In the genomic region with DNA sequence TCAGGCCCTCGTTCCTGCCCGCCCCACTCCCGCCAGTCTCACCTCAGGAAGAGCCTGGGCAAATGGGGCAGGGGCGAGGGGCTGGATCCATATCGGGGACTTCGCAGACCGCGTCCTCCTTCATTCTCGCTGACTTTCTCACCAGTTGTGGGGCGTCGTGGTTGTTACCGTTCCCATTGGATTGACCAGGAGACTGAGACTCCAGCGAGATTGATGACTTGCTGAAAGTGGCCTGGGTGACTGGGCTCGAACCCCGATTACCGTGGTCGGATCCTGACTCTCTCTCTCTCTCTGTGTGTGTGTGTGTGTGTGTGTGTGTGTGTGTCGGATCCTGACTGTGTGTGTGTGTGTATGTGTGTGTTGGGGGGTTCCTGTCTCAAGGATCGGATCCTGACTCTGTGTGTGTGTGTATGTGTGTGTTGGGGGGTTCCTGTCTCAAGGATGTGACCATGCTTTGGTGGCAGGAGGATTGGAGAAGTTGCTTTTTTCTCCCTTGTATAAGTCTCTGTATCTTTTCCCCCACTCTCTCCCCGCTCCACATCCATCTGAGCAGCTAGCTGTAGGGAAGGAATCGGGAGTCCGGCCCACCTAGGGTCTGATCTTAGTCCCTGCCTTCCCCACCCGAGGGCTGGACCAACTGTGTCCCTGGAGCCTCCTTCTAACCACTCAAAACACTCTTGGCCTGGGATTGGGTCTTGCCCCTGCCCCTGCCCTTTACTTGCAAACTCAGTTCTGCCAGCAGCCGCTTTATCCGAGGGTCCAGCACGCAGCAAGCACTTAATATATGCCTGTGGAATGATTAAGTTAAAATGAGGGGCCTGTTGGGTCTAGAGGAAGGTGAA, we compare ENCODE assay signal across 8 cellular contexts. TPM values are rescaled to one million over a fixed set of nuclear protein-coding genes. Genes with fewer than 3 reads are reported as not detected.
DNase-seq lines count a peak whose midpoint lies in the region; ATAC-seq and TF ChIP-seq lines count a peak whose summit lies in the region.

No MANE protein-coding gene starts in this region.

- peaks cover 47 to 52% (median 49%) of the 10 kb centered on the region in 3 donors for H3K4me1 Mint-ChIP-seq in IgD-negative memory B cell

- H3F3A ChIP-seq in smooth muscle cell (ENCODE audit: low read depth) = no peaks in the 10 kb centered on the region

- H3K36me3 ChIP-seq in smooth muscle cell (ENCODE audit: low read depth) = no peaks in the 10 kb centered on the region

- no peak for TF ChIP-seq CTCF in smooth muscle cell (IDR thresholded peaks at IDR 0.05; ENCODE audit: borderline replicate concordance, insufficient read depth, poor library complexity, severe bottlenecking)

- H3K4me3 ChIP-seq in iPS-11a (ENCODE audit: low read depth, low read length) = peak overlapping the region; percentile 90
- H3K4me3 ChIP-seq in smooth muscle cell = peak overlapping the region; percentile 87

- no peaks in the 10 kb centered on the region for H3K27me3 Mint-ChIP-seq in IgD-negative memory B cell

- 3 to 24% (median 4%) methylated on average over 25 to 26 of the region's 26 CpGs for WGBS in adipose tissue, 3 donors
- WGBS in smooth muscle cell (ENCODE audit: low lambda C conversion rate) = 9% methylated on average over 22 of the region's 26 CpGs

- DNase-seq in Caki2 (ENCODE audit: low read depth) (peak; percentile 29), smooth muscle cell (lab: John Stamatoyannopoulos, UW; ENCODE audit: unreplicated experiment) (no peak), NCI-H226 (no peak), GDM1 (lab: John Stamatoyannopoulos, UW) (no peak)

- no peaks in the 10 kb centered on the region for H3K9me3 Mint-ChIP-seq in IgD-negative memory B cell

- H3K4me1 ChIP-seq in smooth muscle cell (ENCODE audit: low read depth) = peaks cover 37% of the 10 kb centered on the region

- H3K79me2 ChIP-seq in smooth muscle cell (ENCODE audit: low read depth) = peaks cover 57% of the 10 kb centered on the region

- in situ Hi-C loops in Caki2 (cut with HindIII; ENCODE audit: low pct_unique_long_range_greater_than_20kb, low sequenced_read_pairs) = no loop called here

- no peaks in the 10 kb centered on the region for H3K9me3 ChIP-seq in smooth muscle cell (replicated peaks; ENCODE audit: low read depth)

- H3K4me2 ChIP-seq in smooth muscle cell = peak overlapping the region; percentile 96

- H3K36me3 Mint-ChIP-seq in IgD-negative memory B cell = no peaks in the 10 kb centered on the region

- H3K9ac ChIP-seq in smooth muscle cell (ENCODE audit: low read depth) = peak overlapping the region; percentile 87

- H3K27ac Mint-ChIP-seq in IgD-negative memory B cell = peak overlapping the region; percentile 49 to 98 (median 94)

- peak overlapping the region; percentile 79 for H3K27ac ChIP-seq in adipose tissue (ENCODE audit: low read depth, low read length)
- peak overlapping the region; percentile 62 for H3K27ac ChIP-seq in smooth muscle cell (ENCODE audit: low read depth)

- no peak for ATAC-seq in HG03565 (IDR thresholded peaks at IDR 0.05; ENCODE audit: unreplicated experiment)

- H2AFZ ChIP-seq in smooth muscle cell (ENCODE audit: low read depth) = no peak overlapping the region

- H4K20me1 ChIP-seq in smooth muscle cell (ENCODE audit: low read depth) = peaks cover 50% of the 10 kb centered on the region

- H3K27me3 ChIP-seq in smooth muscle cell (ENCODE audit: low read depth) = no peaks in the 10 kb centered on the region

- H3K4me3 Mint-ChIP-seq in IgD-negative memory B cell = peak overlapping the region; percentile 76 to 99 (median 96)

RNA-seq across cellular contexts. Expression of a gene that starts 0.6 kb away (rescaled TPM):
- total RNA-seq in Caki2 (2014; rRNA removed; shearing (Covaris generic); ENCODE audit: low replicate concordance) = 4.1 and 10.4 TPM in 2 replicates
- 45.1 TPM for polyA plus RNA-seq in IgD-negative memory B cell
- polyA plus RNA-seq in adipose tissue = 10 to 100 TPM in 2 of 3 donors, 1 to 10 TPM in 1; 7.2 to 63.6 (median 58.9) TPM
- 7.9 and 13.7 TPM in 2 replicates for total RNA-seq in smooth muscle cell
- 16.3 and 20.0 TPM in 2 replicates for polyA plus RNA-seq in smooth muscle cell

RNA-seq across cellular contexts. Expression of a gene that starts 16.9 kb away (rescaled TPM):
- total RNA-seq in Caki2 (2014; rRNA removed; shearing (Covaris generic); ENCODE audit: low replicate concordance) = 13.6 and 17.0 TPM in 2 replicates
- polyA plus RNA-seq in IgD-negative memory B cell (2.4 TPM), adipose tissue (under 1 TPM; 0.24 to 0.91 (median 0.79) TPM), smooth muscle cell (1.5 TPM in 2 replicates)
- total RNA-seq in smooth muscle cell = 0.40 and 1.6 TPM in 2 replicates
